In the genomic region with DNA sequence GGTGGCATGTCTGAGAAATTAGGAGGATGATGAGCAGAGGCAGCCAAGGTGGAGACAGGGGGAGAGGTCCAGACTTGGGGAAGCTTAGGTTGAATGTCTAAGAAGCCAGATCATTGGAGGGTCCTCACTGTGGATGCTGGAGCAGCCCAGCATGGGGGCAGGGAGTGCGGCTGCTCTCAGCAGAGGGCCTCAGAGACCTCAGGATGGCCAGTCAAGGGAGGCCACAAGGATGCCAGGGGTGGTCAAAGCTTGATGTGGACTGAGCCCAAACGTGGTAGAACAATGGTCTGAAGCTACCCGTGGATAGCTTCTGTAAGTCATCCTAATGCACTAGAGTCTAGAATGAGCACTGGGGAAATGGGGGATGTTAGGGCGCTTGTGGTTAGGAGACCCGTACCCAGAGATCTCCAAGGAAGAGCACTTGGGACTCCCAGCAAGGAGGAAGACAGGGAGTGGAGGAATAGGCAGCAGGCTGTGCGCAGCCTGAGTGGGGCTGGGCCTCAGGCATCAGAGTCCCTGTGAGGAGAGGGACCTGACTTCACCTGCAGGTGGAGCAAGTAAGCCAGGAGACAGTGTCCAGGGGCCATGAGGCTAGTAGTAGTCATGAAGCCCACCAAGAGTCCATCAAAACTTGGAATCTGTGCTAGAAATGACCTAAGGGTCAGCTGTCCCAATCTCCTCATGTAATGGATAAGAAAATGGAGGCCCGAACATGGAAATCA, we compare ENCODE assay signal across 10 cellular contexts. TPM values are rescaled to one million over a fixed set of nuclear protein-coding genes. Genes with fewer than 3 reads are reported as not detected.
A peak's percentile ranks its signal among the peaks of the same experiment; 100 is the strongest.
DNase-seq lines count a peak whose midpoint lies in the region; ATAC-seq, FAIRE-seq and TF ChIP-seq lines count a peak whose summit lies in the region.
"Had no signal": no experiment of that assay in that cellular context is flagged by ENCODE, and none has a peak within 500 bp of the region (broad histone marks: within the 10 kb centered on the region; RNA-seq: fewer than 3 reads in every experiment).

No MANE protein-coding gene starts in this region.

- H3F3A ChIP-seq in Loucy (ENCODE audit: low read depth), result no peaks in the 10 kb centered on the region

- in situ Hi-C loops in mammary epithelial cell (cut with MboI; ENCODE audit: low sequenced_read_pairs in 2 of 2), result loop anchor here in 1 of 2 donors (5.0 to 10.0 kb wide), 2 partner anchors 51 to 149 kb away; no protein-coding TSS in a partner anchor

- H3K9me3 ChIP-seq in Loucy (ENCODE audit: insufficient read depth, low read depth, low read length), result no peaks in the 10 kb centered on the region
- no peaks in the 10 kb centered on the region for H3K9me3 ChIP-seq in mammary epithelial cell (replicated peaks; ENCODE audit: insufficient read depth, low read length)
- no peaks in the 10 kb centered on the region for H3K9me3 ChIP-seq in neutrophil
- H3K9me3 ChIP-seq: thyroid gland had no signal

- no peaks in the 10 kb centered on the region for H3K79me2 ChIP-seq in Loucy (ENCODE audit: insufficient read depth, low read length)
- H3K79me2 ChIP-seq in mammary epithelial cell (ENCODE audit: insufficient read depth, low read length), result no peaks in the 10 kb centered on the region

- intact Hi-C loops in mammary epithelial cell (cut with micrococcal nuclease), result loop anchor here (2.0 to 10.0 kb wide), 4 partner anchors 274 to 631 kb away; a partner anchor contains a TSS

- no peak overlapping the region for H3K27ac ChIP-seq in mammary epithelial cell (ENCODE audit: insufficient read depth, low read depth, low read length)
- peak overlapping the region; percentile 100 for H3K27ac ChIP-seq in neutrophil
- H3K27ac ChIP-seq: thyroid gland had no signal

- no peak overlapping the region for H3K4me2 ChIP-seq in Loucy (ENCODE audit: low read depth, low read length, poor library complexity, severe bottlenecking)
- H3K4me2 ChIP-seq in mammary epithelial cell (ENCODE audit: insufficient read depth, low read depth, low read length), result no peak overlapping the region

- H4K20me1 ChIP-seq in Loucy (ENCODE audit: insufficient read depth, low read length, poor library complexity, severe bottlenecking) (no peaks in the 10 kb centered on the region), mammary epithelial cell (ENCODE audit: insufficient read depth, low read length) (no peaks in the 10 kb centered on the region)
- H4K20me1 ChIP-seq: BLaER1 treated with 17β-estradiol and CSF1 and Interleukin-3, amounts not matched to agents 10 nM and 100 nM had no signal

- DNase-seq in NCI-H1694 (lab: John Stamatoyannopoulos, UW), result peak; percentile 43
- no peak for DNase-seq in NCI-H1694 treated with DMSO at 0.1 percent for 48 hours (lab: John Stamatoyannopoulos, UW)
- no peak for DNase-seq in mammary epithelial cell
- DNase-seq in GM12892 (ENCODE audit: insufficient read length), result no peak
- DNase-seq: thyroid gland had no signal

- no peaks in the 10 kb centered on the region for H3K9me2 ChIP-seq in Loucy (replicated peaks; ENCODE audit: low read depth, low read length)

- H3K27me3 ChIP-seq in Loucy (ENCODE audit: insufficient read depth, low read length, poor library complexity, severe bottlenecking), result no peaks in the 10 kb centered on the region
- H3K27me3 ChIP-seq in mammary epithelial cell (ENCODE audit: insufficient read depth, low read length), result no peaks in the 10 kb centered on the region
- no peaks in the 10 kb centered on the region for H3K27me3 ChIP-seq in neutrophil
- H3K27me3 ChIP-seq: BLaER1 treated with 17β-estradiol and CSF1 and Interleukin-3, amounts not matched to agents 10 nM and 100 nM; thyroid gland had no signal

- TF ChIP-seq POLR2A in GM12892 (IDR thresholded peaks at IDR 0.05; ENCODE audit: low read depth, low read length) (no peak), GM18505 (IDR thresholded peaks at IDR 0.05; ENCODE audit: borderline replicate concordance, extremely low read depth, insufficient read depth, insufficient read length) (no peak)

- ATAC-seq in GM18505 (IDR thresholded peaks at IDR 0.05; ENCODE audit: unreplicated experiment) (no peak), GM18519 (IDR thresholded peaks at IDR 0.05; ENCODE audit: low FRiP score, unreplicated experiment) (no peak)

- WGBS in mammary epithelial cell (ENCODE audit: low coverage, missing lambda C conversion rate), result 77% methylated on average over 6 of the region's 7 CpGs

- H3K4me1 ChIP-seq in Loucy (ENCODE audit: insufficient read depth, low read length, poor library complexity, severe bottlenecking) (peaks cover under 1% of the 10 kb centered on the region), mammary epithelial cell (ENCODE audit: insufficient read depth, low read length) (peaks cover 20% of the 10 kb centered on the region), neutrophil (ENCODE audit: control insufficient read depth in 1 of 2, insufficient read depth in 1 of 2, low read depth in 1 of 2, low read length in 1 of 2) (peaks cover 80 to 82% of the 10 kb centered on the region in 2 experiments)
- H3K4me1 ChIP-seq: thyroid gland had no signal

- H2AFZ ChIP-seq in Loucy (ENCODE audit: low read length) (no peak overlapping the region), mammary epithelial cell (ENCODE audit: low read depth, low read length) (no peak overlapping the region)

- H3K4me3 ChIP-seq in Loucy (ENCODE audit: low read length, poor library complexity, severe bottlenecking), result no peak overlapping the region
- no peak overlapping the region for H3K4me3 ChIP-seq in mammary epithelial cell (replicated peaks in 1 of 3; ENCODE audit: insufficient read depth in 1 of 3, low read depth in 2 of 3, low read length in 3 of 3)
- no peak overlapping the region for H3K4me3 ChIP-seq in neutrophil (ENCODE audit: low read depth in 1 of 2, low read length in 1 of 2)
- H3K4me3 ChIP-seq: BLaER1 treated with 17β-estradiol and CSF1 and Interleukin-3, amounts not matched to agents 10 nM and 100 nM; thyroid gland had no signal

- BruUV-seq in mammary epithelial cell (replicated peaks; lab: Mats Ljungman, UMichigan), result no TSS peak

- TF ChIP-seq CTCF in Loucy (conservative IDR thresholded peaks at IDR 0.05; ENCODE audit: low read length) (peak; percentile 61), mammary epithelial cell (conservative IDR thresholded peaks at IDR 0.05 in 1 of 2, IDR thresholded peaks at IDR 0.05 in 1 of 2; ENCODE audit: extremely low read depth in 1 of 2, insufficient read depth in 1 of 2, low read depth in 1 of 2, low read length in 2 of 2) (peak; percentile 59 to 72), neutrophil (IDR thresholded peaks at IDR 0.05) (no peak)

- no peaks in the 10 kb centered on the region for H3K36me3 ChIP-seq in Loucy (ENCODE audit: insufficient read depth, low read length)
- H3K36me3 ChIP-seq in mammary epithelial cell (ENCODE audit: insufficient read depth, low read length), result no peaks in the 10 kb centered on the region
- H3K36me3 ChIP-seq in neutrophil, result peaks cover 9% of the 10 kb centered on the region
- H3K36me3 ChIP-seq: thyroid gland had no signal

- dilution Hi-C loops in mammary epithelial cell (cut with HindIII; ENCODE audit: low sequenced_read_pairs), result loop anchor here (5.0 to 10.0 kb wide), 2 partner anchors 209 to 401 kb away; no protein-coding TSS in a partner anchor

- CTCF ChIA-PET in mammary epithelial cell (lab: Charles Lee; ENCODE audit: low non-redundant PET), result interaction anchor here (0.7 to 2.6 kb wide), 4 partner anchors 65 to 590 kb away, joined by 3 to 23 read pairs (median 4); no protein-coding TSS in a partner anchor

- H3K9ac ChIP-seq in Loucy (ENCODE audit: low read depth, low read length, poor library complexity, severe bottlenecking), result no peak overlapping the region
- no peak overlapping the region for H3K9ac ChIP-seq in mammary epithelial cell (ENCODE audit: insufficient read depth, low read length)

- FAIRE-seq in GM12892 (lab: Jason Lieb, UNC), result no peak

RNA-seq across cellular contexts. Expression of a gene that starts 4.3 kb away (rescaled TPM):
- 100 to 1,000 TPM in 1 of 2 donors, 10 to 100 TPM in 1; 95.5 to 606 TPM for total RNA-seq in mammary epithelial cell
- polyA plus RNA-seq in mammary epithelial cell, result 694 TPM
- 47.9 TPM for polyA minus RNA-seq in mammary epithelial cell
- polyA plus RNA-seq in GM12892 (2012; ENCODE audit: missing spikeins), result 0.59 TPM

RNA-seq across cellular contexts. Expression of a gene that starts 4.7 kb away (rescaled TPM):
- under 1 TPM; 0.17 to 0.87 TPM for total RNA-seq in mammary epithelial cell
- 0.11 TPM for polyA plus RNA-seq in mammary epithelial cell
- polyA minus RNA-seq in mammary epithelial cell, result not detected
- polyA plus RNA-seq in GM12892 (2012; ENCODE audit: missing spikeins), result 2.6 TPM
- total RNA-seq: thyroid gland had no signal

RNA-seq across cellular contexts. Expression of a gene that starts 22.0 kb away (rescaled TPM):
- under 1 TPM in 1 of 2 donors, not detected in 1; 0.66 TPM for total RNA-seq in mammary epithelial cell
- polyA plus RNA-seq in mammary epithelial cell, result 1.0 TPM
- polyA minus RNA-seq in mammary epithelial cell, result not detected
- polyA plus RNA-seq in GM12892 (2012; ENCODE audit: missing spikeins), result not detected
- total RNA-seq: thyroid gland had no signal

RNA-seq across cellular contexts. Expression of a gene that starts 37.5 kb away (rescaled TPM):
- total RNA-seq in mammary epithelial cell, result 100 to 1,000 TPM in 1 of 2 donors, 1 to 10 TPM in 1; 4.0 to 363 TPM
- 133 TPM for polyA plus RNA-seq in mammary epithelial cell
- polyA minus RNA-seq in mammary epithelial cell, result 9.8 TPM
- not detected for polyA plus RNA-seq in GM12892 (2012; ENCODE audit: missing spikeins)

RNA-seq across cellular contexts. Expression of a gene that starts 40.6 kb away (rescaled TPM):
- total RNA-seq in mammary epithelial cell, result 1 to 10 TPM in 1 of 2 donors, not detected in 1; 1.8 TPM
- polyA plus RNA-seq in mammary epithelial cell, result 0.25 TPM
- not detected for polyA minus RNA-seq in mammary epithelial cell
- polyA plus RNA-seq in GM12892 (2012; ENCODE audit: missing spikeins), result 0.23 TPM
- total RNA-seq: thyroid gland had no signal
